ENCODE assay signal across 26 cellular contexts in genomic region chr11:11808992-11809583, GRCh38. TPM values are rescaled to one million over a fixed set of nuclear protein-coding genes. Genes with fewer than 3 reads are reported as not detected.
DNase-seq lines count a peak whose midpoint lies in the region; ATAC-seq and TF ChIP-seq lines count a peak whose summit lies in the region.
"Had no signal": no experiment of that assay in that cellular context is flagged by ENCODE, and none has a peak within 500 bp of the region (broad histone marks: within the 10 kb centered on the region; RNA-seq: fewer than 3 reads in every experiment).

No MANE protein-coding gene starts in this region.

- no peak overlapping the region for H3K4me3 Mint-ChIP-seq in activated CD4-positive, alpha-beta memory T cell treated with anti-CD3 and anti-CD28 coated beads for 36 hours
- H3K4me3 Mint-ChIP-seq: activated CD8-positive, alpha-beta memory T cell treated with anti-CD3 and anti-CD28 coated beads, Interleukin-2, amount 10 ng/mL, durations not matched to agents 7 days and 5 days; activated T-cell treated with anti-CD3 and anti-CD28 coated beads, Interleukin-2, amount 50 U/mL, for 72 hours; endodermal cell; stimulated activated naive CD8-positive, alpha-beta T cell treated with anti-CD3 and anti-CD28 coated beads, Interleukin-15, Interleukin-2, amounts not matched to agents 100 ng/mL and 50 ng/mL, for 24 hours had no signal

- H3K27me3 ChIP-seq in cardiac muscle cell = no peaks in the 10 kb centered on the region
- H3K27me3 ChIP-seq in uterus = no peaks in the 10 kb centered on the region
- H3K27me3 ChIP-seq: BE2C, colonic mucosa, hepatocyte had no signal

- POLR2A ChIA-PET in activated CD4-positive, alpha-beta memory T cell treated with anti-CD3 and anti-CD28 coated beads for 36 hours (lab: Charles Lee) = no interaction called here

- H3K4me3 ChIP-seq in cardiac muscle cell (no peak overlapping the region), uterus (no peak overlapping the region)
- H3K4me3 ChIP-seq: colonic mucosa, esophagus squamous epithelium, hepatocyte, skin epidermis had no signal

- no peaks in the 10 kb centered on the region for H3K4me1 Mint-ChIP-seq in activated CD4-positive, alpha-beta memory T cell treated with anti-CD3 and anti-CD28 coated beads for 36 hours (ENCODE audit: low read depth)
- H3K4me1 Mint-ChIP-seq: endodermal cell had no signal

- H3K27me3 Mint-ChIP-seq in activated CD4-positive, alpha-beta memory T cell treated with anti-CD3 and anti-CD28 coated beads for 36 hours = peaks cover 5% of the 10 kb centered on the region

- TF ChIP-seq CTCF in cardiac muscle cell (IDR thresholded peaks at IDR 0.05; ENCODE audit: low read depth, low read length) = no peak
- TF ChIP-seq CTCF in uterus (IDR thresholded peaks at IDR 0.05) = no peak

- no peaks in the 10 kb centered on the region for H3K9me3 Mint-ChIP-seq in activated CD4-positive, alpha-beta memory T cell treated with anti-CD3 and anti-CD28 coated beads for 36 hours
- H3K9me3 Mint-ChIP-seq: activated T-cell treated with anti-CD3 and anti-CD28 coated beads, Interleukin-2, amount 50 U/mL, for 72 hours; endodermal cell; stimulated activated naive CD8-positive, alpha-beta T cell treated with anti-CD3 and anti-CD28 coated beads, Interleukin-15, Interleukin-2, amounts not matched to agents 100 ng/mL and 50 ng/mL, for 24 hours had no signal

- no peak for DNase-seq in cardiac muscle cell (ENCODE audit: low read depth in 1 of 2, low spot score in 1 of 2)
- no peak for DNase-seq in cardiac septum (ENCODE audit: low spot score)
- peak; percentile 22 for DNase-seq in RKO (ENCODE audit: low spot score)
- DNase-seq in left kidney (ENCODE audit: low read depth, low spot score) = peak; percentile 44
- no peak for DNase-seq in uterus
- DNase-seq in activated CD4-positive, alpha-beta memory T cell treated with anti-CD3 and anti-CD28 coated beads for 36 hours = no peak
- DNase-seq: activated CD4-positive, alpha-beta T cell treated with anti-CD3 and anti-CD28 coated beads, Interleukin-2, amount 50 U/mL, for 1 hour; activated CD8-positive, alpha-beta memory T cell treated with anti-CD3 and anti-CD28 coated beads, Interleukin-2, amount 10 ng/mL, durations not matched to agents 7 days and 5 days; activated naive CD4-positive, alpha-beta T cell treated with Interleukin-2 at 50 U/mL for 16 hours; activated T-cell treated with anti-CD3 and anti-CD28 coated beads, Interleukin-2, amount 50 U/mL, for 72 hours; BE2C; colonic mucosa; DMS79 treated with DMSO at 0.1 percent for 48 hours; endodermal cell; esophagus squamous epithelium; mesenchymal stem cell; NCI-H187 treated with DMSO at 0.1 percent for 48 hours; NCI-H524 treated with DMSO at 0.1 percent for 48 hours; occipital lobe; SHP77 treated with DMSO at 0.1 percent for 48 hours had no signal

- CTCF ChIA-PET in activated CD4-positive, alpha-beta memory T cell treated with anti-CD3 and anti-CD28 coated beads for 36 hours (lab: Charles Lee) = no interaction called here

- peak overlapping the region; percentile 36 for H3K27ac ChIP-seq in cardiac muscle cell
- peak overlapping the region; percentile 33 to 71 for H3K27ac ChIP-seq in uterus
- H3K27ac ChIP-seq: colonic mucosa, esophagus squamous epithelium, hepatocyte had no signal

- H3K9me3 ChIP-seq in cardiac muscle cell (ENCODE audit: low read depth) = no peaks in the 10 kb centered on the region
- no peaks in the 10 kb centered on the region for H3K9me3 ChIP-seq in uterus
- H3K9me3 ChIP-seq: BE2C, colonic mucosa, esophagus squamous epithelium had no signal

- no peaks in the 10 kb centered on the region for H3K36me3 Mint-ChIP-seq in activated CD4-positive, alpha-beta memory T cell treated with anti-CD3 and anti-CD28 coated beads for 36 hours
- H3K36me3 Mint-ChIP-seq: activated CD8-positive, alpha-beta memory T cell treated with anti-CD3 and anti-CD28 coated beads, Interleukin-2, amount 10 ng/mL, durations not matched to agents 7 days and 5 days had no signal

- no peaks in the 10 kb centered on the region for H3K36me3 ChIP-seq in cardiac muscle cell
- H3K36me3 ChIP-seq in uterus = no peaks in the 10 kb centered on the region
- H3K36me3 ChIP-seq: BE2C, colonic mucosa, esophagus squamous epithelium had no signal

- no peak for TF ChIP-seq POLR2A in uterus (IDR thresholded peaks at IDR 0.05)

- H3K4me1 ChIP-seq in cardiac muscle cell (ENCODE audit: low read depth) = peaks cover 8% of the 10 kb centered on the region
- H3K4me1 ChIP-seq in uterus = no peaks in the 10 kb centered on the region
- H3K4me1 ChIP-seq: BE2C, colonic mucosa had no signal

- no peak for ATAC-seq in GM18520 (IDR thresholded peaks at IDR 0.05; ENCODE audit: unreplicated experiment)
- no peak for ATAC-seq in HG03442 (IDR thresholded peaks at IDR 0.05; ENCODE audit: unreplicated experiment)
- ATAC-seq: activated CD8-positive, alpha-beta memory T cell treated with anti-CD3 and anti-CD28 coated beads, Interleukin-2, amount 10 ng/mL, durations not matched to agents 7 days and 5 days; activated T-cell treated with anti-CD3 and anti-CD28 coated beads, Interleukin-2, amount 50 U/mL, for 72 hours; left lobe of liver had no signal

- intact Hi-C loops in cardiac septum (cut with DNase I) = no loop called here
- intact Hi-C loops in uterus (cut with DNase I; ENCODE audit: low total_unique reads) = loop anchor here (10.0 kb wide), 2 partner anchors 236 to 476 kb away; no protein-coding TSS in a partner anchor
- intact Hi-C loops in activated CD4-positive, alpha-beta memory T cell treated with anti-CD3 and anti-CD28 coated beads for 36 hours (cut with micrococcal nuclease) = no loop called here

- no peak overlapping the region for H3K27ac Mint-ChIP-seq in activated CD4-positive, alpha-beta memory T cell treated with anti-CD3 and anti-CD28 coated beads for 36 hours
- H3K27ac Mint-ChIP-seq: activated CD8-positive, alpha-beta memory T cell treated with anti-CD3 and anti-CD28 coated beads, Interleukin-2, amount 10 ng/mL, durations not matched to agents 7 days and 5 days; activated T-cell treated with anti-CD3 and anti-CD28 coated beads, Interleukin-2, amount 50 U/mL, for 72 hours; endodermal cell; stimulated activated naive CD8-positive, alpha-beta T cell treated with anti-CD3 and anti-CD28 coated beads, Interleukin-15, Interleukin-2, amounts not matched to agents 100 ng/mL and 50 ng/mL, for 24 hours had no signal

RNA-seq across cellular contexts. Expression of gene USP47, which starts 32.7 kb away (rescaled TPM):
- total RNA-seq in cardiac muscle cell = 50.4 and 59.6 TPM in 2 replicates
- polyA plus RNA-seq in cardiac muscle cell = 46.6 and 72.3 TPM in 2 replicates
- 61.6 TPM for total RNA-seq in cardiac septum
- 100 to 1,000 TPM in 3 of 4 donors, 10 to 100 TPM in 1; 83.4 to 247 (median 146) TPM for total RNA-seq in uterus
- 10 to 100 TPM; 58.5 to 64.0 TPM for total RNA-seq in activated CD4-positive, alpha-beta memory T cell treated with anti-CD3 and anti-CD28 coated beads for 36 hours

Comparison
In these comparisons a context has a peak if more than half of its experiments do, and no peak if none do; other contexts are left out.
1. DNase-seq: peak in RKO (single experiment) and left kidney (single experiment); none in cardiac muscle cell (0 of 2), cardiac septum (single experiment), uterus (0 of 2) and activated CD4-positive, alpha-beta memory T cell treated with anti-CD3 and anti-CD28 coated beads for 36 hours (single experiment).